27 cellular contexts compared by ENCODE assay signal in the genomic region with DNA sequence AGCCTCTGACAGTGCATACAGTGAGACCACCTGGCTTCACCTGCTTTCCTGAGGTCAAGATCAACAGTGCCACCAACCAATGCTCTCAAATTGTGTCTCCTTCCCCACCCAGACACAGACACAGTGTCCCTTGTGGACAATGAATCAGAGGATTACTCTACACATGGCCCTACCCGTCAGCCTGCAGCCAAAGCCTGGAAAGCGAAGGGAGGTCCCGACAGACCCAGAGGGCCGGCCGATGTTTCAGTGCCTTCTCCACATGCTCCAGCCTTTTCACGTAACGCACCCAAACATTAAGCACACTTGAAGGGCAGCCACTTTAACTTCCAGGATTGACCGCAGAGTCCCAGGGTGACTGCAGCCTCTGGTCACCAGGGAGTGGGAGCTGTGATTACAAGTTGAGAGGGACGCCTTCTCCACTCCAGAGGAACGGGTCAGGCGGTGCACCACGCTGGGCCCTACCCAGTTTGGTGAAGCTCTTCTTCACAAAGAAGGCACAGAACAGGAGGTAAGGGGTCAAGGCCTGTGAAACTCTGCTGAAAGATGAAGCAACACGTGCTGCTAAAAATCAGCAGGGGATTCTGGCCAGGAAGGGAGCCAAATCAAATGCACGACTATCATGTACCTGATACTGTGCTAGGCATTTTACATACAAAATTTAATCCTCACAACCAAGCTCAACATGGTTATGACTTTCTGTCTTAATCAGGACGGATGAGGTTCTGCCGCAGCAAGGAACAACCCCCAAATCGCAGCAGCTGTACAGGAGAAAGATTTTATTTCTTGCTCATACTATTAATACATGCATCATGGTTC. TPM values are rescaled to one million over a fixed set of nuclear protein-coding genes. Genes with fewer than 3 reads are reported as not detected.
DNase-seq lines count a peak whose midpoint lies in the region; ATAC-seq and TF ChIP-seq lines count a peak whose summit lies in the region.
"Had no signal": no experiment of that assay in that cellular context is flagged by ENCODE, and none has a peak within 500 bp of the region (broad histone marks: within the 10 kb centered on the region; RNA-seq: fewer than 3 reads in every experiment).

No MANE protein-coding gene starts in this region.

- H3K36me3 ChIP-seq in right lobe of liver (no peaks in the 10 kb centered on the region), subcutaneous abdominal adipose tissue (ENCODE audit: control insufficient read depth in 5 of 5, insufficient read depth in 5 of 5, low read length in 5 of 5) (no peaks in the 10 kb centered on the region)
- H3K36me3 ChIP-seq: esophagus muscularis mucosa, prostate gland, SJSA1 had no signal

- peaks cover 60% of the 10 kb centered on the region for H3K4me1 Mint-ChIP-seq in glutamatergic neuron (ENCODE audit: low read depth, unreplicated experiment)
- H3K4me1 Mint-ChIP-seq: activated B cell treated with CpG ODN at 0.5 μM for 24 hours had no signal

- ATAC-seq in right lobe of liver: peak; percentile 11 to 50 (median 28)
- ATAC-seq: stimulated activated effector memory CD8-positive, alpha-beta T cell treated with anti-CD3 and anti-CD28 coated beads, Interleukin-12 subunit alpha, Interleukin-12 subunit beta, amount 100 ng/mL, for 72 hours had no signal

- no peaks in the 10 kb centered on the region for H3K9me3 ChIP-seq in right lobe of liver
- H3K9me3 ChIP-seq in subcutaneous abdominal adipose tissue (ENCODE audit: control insufficient read depth in 5 of 5, low read length in 5 of 5): no peaks in the 10 kb centered on the region
- H3K9me3 ChIP-seq: BLaER1 treated with 17β-estradiol and CSF1 and Interleukin-3, amounts not matched to agents 10 nM and 100 nM; esophagus muscularis mucosa; prostate gland; SJSA1 had no signal

- H3K27ac ChIP-seq in adipose tissue (ENCODE audit: low read depth, low read length): peak overlapping the region; percentile 22
- peak overlapping the region in 2 of 3 donors; percentile 94 to 97 for H3K27ac ChIP-seq in right lobe of liver
- H3K27ac ChIP-seq in subcutaneous abdominal adipose tissue (ENCODE audit: low read depth, low read length): peak overlapping the region; percentile 84
- H3K27ac ChIP-seq: BLaER1 treated with 17β-estradiol and CSF1 and Interleukin-3, amounts not matched to agents 10 nM and 100 nM; esophagus muscularis mucosa; prostate gland; SJSA1 had no signal

- H3K4me3 ChIP-seq in right lobe of liver: no peak overlapping the region
- peak overlapping the region in 1 of 5 donors; percentile 82 for H3K4me3 ChIP-seq in subcutaneous abdominal adipose tissue (ENCODE audit: low read depth in 1 of 5, low read length in 5 of 5)
- H3K4me3 ChIP-seq: BLaER1 treated with 17β-estradiol and CSF1 and Interleukin-3, amounts not matched to agents 10 nM and 100 nM; esophagus muscularis mucosa; prostate gland; SJSA1 had no signal

- H3K27me3 ChIP-seq in right lobe of liver: no peaks in the 10 kb centered on the region
- no peaks in the 10 kb centered on the region for H3K27me3 ChIP-seq in subcutaneous abdominal adipose tissue (ENCODE audit: control insufficient read depth in 5 of 5, insufficient read depth in 4 of 5, low read length in 5 of 5)
- H3K27me3 ChIP-seq: BLaER1 treated with 17β-estradiol and CSF1 and Interleukin-3, amounts not matched to agents 10 nM and 100 nM; esophagus muscularis mucosa; SJSA1 had no signal

- H3K27ac Mint-ChIP-seq in glutamatergic neuron (ENCODE audit: unreplicated experiment): peak overlapping the region; percentile 97
- H3K27ac Mint-ChIP-seq: activated B cell treated with CpG ODN at 0.5 μM for 24 hours; activated naive CD8-positive, alpha-beta T cell treated with anti-CD3 and anti-CD28 coated beads for 36 hours; IgD-negative memory B cell; stimulated activated effector memory CD8-positive, alpha-beta T cell treated with anti-CD3 and anti-CD28 coated beads, Interleukin-12 subunit alpha, Interleukin-12 subunit beta, amount 100 ng/mL, for 72 hours; type B pancreatic cell had no signal

- TF ChIP-seq POLR2A in right lobe of liver (IDR thresholded peaks at IDR 0.05): peak; percentile 30

- no peak for TF ChIP-seq CTCF in glutamatergic neuron (IDR thresholded peaks at IDR 0.05; ENCODE audit: partially characterized antibody, unreplicated experiment)
- TF ChIP-seq CTCF in right lobe of liver (IDR thresholded peaks at IDR 0.05): no peak

- H3K4me1 ChIP-seq in right lobe of liver: peaks cover 0 to 60% (median 24%) of the 10 kb centered on the region in 4 donors
- H3K4me1 ChIP-seq in subcutaneous abdominal adipose tissue (ENCODE audit: control insufficient read depth in 5 of 5, insufficient read depth in 5 of 5, low read length in 5 of 5): peaks cover 7 to 87% (median 44%) of the 10 kb centered on the region in 5 donors
- H3K4me1 ChIP-seq: prostate gland, SJSA1 had no signal

- H3K9ac ChIP-seq in subcutaneous abdominal adipose tissue (ENCODE audit: low read length in 5 of 5): peak overlapping the region in 2 of 5 donors; percentile 67 to 71
- H3K9ac ChIP-seq: BLaER1 treated with 17β-estradiol and CSF1 and Interleukin-3, amounts not matched to agents 10 nM and 100 nM had no signal

- peaks cover 17% of the 10 kb centered on the region for H3K27me3 Mint-ChIP-seq in glutamatergic neuron (ENCODE audit: unreplicated experiment)
- H3K27me3 Mint-ChIP-seq: activated B cell treated with CpG ODN at 0.5 μM for 24 hours; activated naive CD8-positive, alpha-beta T cell treated with anti-CD3 and anti-CD28 coated beads for 36 hours; IgD-negative memory B cell; type B pancreatic cell had no signal

- peaks cover 8% of the 10 kb centered on the region for H3K9me3 Mint-ChIP-seq in glutamatergic neuron (ENCODE audit: unreplicated experiment)
- H3K9me3 Mint-ChIP-seq: activated B cell treated with CpG ODN at 0.5 μM for 24 hours; activated naive CD8-positive, alpha-beta T cell treated with anti-CD3 and anti-CD28 coated beads for 36 hours; IgD-negative memory B cell; stimulated activated effector memory CD8-positive, alpha-beta T cell treated with anti-CD3 and anti-CD28 coated beads, Interleukin-12 subunit alpha, Interleukin-12 subunit beta, amount 100 ng/mL, for 72 hours; type B pancreatic cell had no signal

- H3K4me3 Mint-ChIP-seq in glutamatergic neuron (ENCODE audit: unreplicated experiment): peak overlapping the region; percentile 39
- H3K4me3 Mint-ChIP-seq: activated B cell treated with CpG ODN at 0.5 μM for 24 hours; activated naive CD8-positive, alpha-beta T cell treated with anti-CD3 and anti-CD28 coated beads for 36 hours; IgD-negative memory B cell; stimulated activated effector memory CD8-positive, alpha-beta T cell treated with anti-CD3 and anti-CD28 coated beads, Interleukin-12 subunit alpha, Interleukin-12 subunit beta, amount 100 ng/mL, for 72 hours; type B pancreatic cell had no signal

- intact Hi-C loops in right lobe of liver (cut with DNase I): no loop called here

- 68 to 83% (median 83%) methylated on average over 17 of the region's 17 CpGs for WGBS in adipose tissue, 3 donors
- 30% methylated on average over 2 of the region's 17 CpGs for WGBS in right lobe of liver (ENCODE audit: insufficient coverage, low coverage, low lambda C conversion rate, missing lambda C conversion rate)

- H3K36me3 Mint-ChIP-seq in glutamatergic neuron (ENCODE audit: unreplicated experiment): no peaks in the 10 kb centered on the region
- H3K36me3 Mint-ChIP-seq: activated naive CD8-positive, alpha-beta T cell treated with anti-CD3 and anti-CD28 coated beads for 36 hours; IgD-negative memory B cell; stimulated activated effector memory CD8-positive, alpha-beta T cell treated with anti-CD3 and anti-CD28 coated beads, Interleukin-12 subunit alpha, Interleukin-12 subunit beta, amount 100 ng/mL, for 72 hours had no signal

- DNase-seq in glutamatergic neuron (no peak), right lobe of liver (peak in 1 of 3 donors; percentile 74), cerebellar nuclear complex (lab: John Stamatoyannopoulos, UW) (no peak), NCI-H748 (lab: John Stamatoyannopoulos, UW; ENCODE audit: unreplicated experiment) (no peak), NCI-H1092 (lab: John Stamatoyannopoulos, UW) (no peak), SHP77 treated with DMSO at 0.1 percent for 48 hours (lab: John Stamatoyannopoulos, UW) (no peak)
- DNase-seq: activated B cell treated with CpG ODN at 0.5 μM for 24 hours; activated CD4-positive, alpha-beta T cell treated with anti-CD3 and anti-CD28 coated beads, Interleukin-2, amount 50 U/mL, for 1 hour; activated effector memory CD4-positive, alpha-beta T cell treated with Interleukin-2 at 50 U/mL for 16 hours; activated naive CD8-positive, alpha-beta T cell treated with anti-CD3 and anti-CD28 coated beads for 36 hours; activated T-cell treated with anti-CD3 and anti-CD28 coated beads, Interleukin-2, amount 50 U/mL, for 1 hour; COR-L47; foreskin fibroblast; MV-4-11; NCI-H146; NCI-H748 treated with DMSO at 0.1 percent for 48 hours; stimulated activated CD4-positive, alpha-beta T cell treated with anti-CD3 and anti-CD28 coated beads, Interleukin-15, amount 100 ng/mL, for 24 hours; T1000 had no signal

RNA-seq across cellular contexts. Expression of gene KLHL25, which starts 17.2 kb away (rescaled TPM):
- polyA plus RNA-seq in adipose tissue: 10 to 100 TPM in 1 of 3 donors, 1 to 10 TPM in 2; 3.4 to 30.8 (median 3.8) TPM
- total RNA-seq in glutamatergic neuron (ENCODE audit: unreplicated experiment): 45.1 TPM
- 10 to 100 TPM in 3 of 6 experiments, 1 to 10 TPM in 3; 5.8 to 21.7 (median 13.4) TPM for total RNA-seq in right lobe of liver

Comparison
In these comparisons a context has a peak if more than half of its experiments do, and no peak if none do; other contexts are left out.
1. H3K27ac ChIP-seq: peak in every context shown above with its lines; median percentile 96 in right lobe of liver; 84 in subcutaneous abdominal adipose tissue; 22 in adipose tissue.